Comparison of ENCODE assay signal across 12 cellular contexts in genomic region chr10:74156919-74157289, GRCh38. TPM values are rescaled to one million over a fixed set of nuclear protein-coding genes. Genes with fewer than 3 reads are reported as not detected.
DNase-seq lines count a peak whose midpoint lies in the region; ATAC-seq and TF ChIP-seq lines count a peak whose summit lies in the region.
"Had no signal": no experiment of that assay in that cellular context is flagged by ENCODE, and none has a peak within 500 bp of the region (broad histone marks: within the 10 kb centered on the region; RNA-seq: fewer than 3 reads in every experiment).

No MANE protein-coding gene starts in this region.

- intact Hi-C loops in Right ventricle myocardium superior (cut with DNase I), result no loop called here

- ATAC-seq in Right ventricle myocardium superior (ENCODE audit: poor library complexity) (peak; percentile 80), HG03439 (IDR thresholded peaks at IDR 0.05; ENCODE audit: unreplicated experiment) (no peak), GM21381 (IDR thresholded peaks at IDR 0.05; ENCODE audit: unreplicated experiment) (no peak)

- no peak overlapping the region for H3K4me3 ChIP-seq in right atrium auricular region
- H3K4me3 ChIP-seq in fibroblast of pulmonary artery (replicated peaks; ENCODE audit: low read depth, low read length), result no peak overlapping the region
- H3K4me3 ChIP-seq: pancreas had no signal

- no peaks in the 10 kb centered on the region for H3K9me3 ChIP-seq in right atrium auricular region
- H3K9me3 ChIP-seq: pancreas had no signal

- no peaks in the 10 kb centered on the region for H3K36me3 ChIP-seq in right atrium auricular region
- H3K36me3 ChIP-seq: pancreas had no signal

- TF ChIP-seq CTCF in right atrium auricular region (IDR thresholded peaks at IDR 0.05) (no peak), fibroblast of pulmonary artery (IDR thresholded peaks at IDR 0.05; ENCODE audit: low read length, missing control alignments) (no peak)

- H3K27me3 ChIP-seq in right atrium auricular region, result no peaks in the 10 kb centered on the region
- H3K27me3 ChIP-seq: pancreas had no signal

- H3K4me1 ChIP-seq in right atrium auricular region, result peaks cover 0 to 29% of the 10 kb centered on the region in 2 donors

- peak overlapping the region in 1 of 2 donors; percentile 46 for H3K27ac ChIP-seq in right atrium auricular region
- H3K27ac ChIP-seq: pancreas had no signal

- DNase-seq in Right ventricle myocardium superior, result peak; percentile 69
- DNase-seq in right atrium auricular region (ENCODE audit: low spot score), result no peak
- DNase-seq in NCI-H69 (lab: John Stamatoyannopoulos, UW), result peak; percentile 8
- peak; percentile 66 for DNase-seq in fibroblast of pulmonary artery (ENCODE audit: low read depth)
- no peak for DNase-seq in activated naive CD4-positive, alpha-beta T cell (lab: John Stamatoyannopoulos, UW)
- DNase-seq in NCI-H774 (lab: John Stamatoyannopoulos, UW), result no peak
- DNase-seq: activated CD4-positive, alpha-beta T cell treated with anti-CD3 and anti-CD28 coated beads, Interleukin-2, amount 10 ng/mL, durations not matched to agents 24 days and 14 days; kidney glomerular epithelial cell; NCI-H1105 treated with DMSO at 0.1 percent for 48 hours; pancreas had no signal

RNA-seq across cellular contexts. Expression of gene ADK, which starts 5.9 kb away (rescaled TPM):
- total RNA-seq in Right ventricle myocardium superior (40.6 TPM), right atrium auricular region (10 to 100 TPM; 23.7 to 31.6 TPM)

RNA-seq across cellular contexts. Expression of gene AP3M1, which starts 6.3 kb away (rescaled TPM):
- 27.6 TPM for total RNA-seq in Right ventricle myocardium superior
- total RNA-seq in right atrium auricular region, result 10 to 100 TPM; 20.2 to 27.6 TPM

Comparison
In these comparisons a context has a peak if more than half of its experiments do, and no peak if none do; other contexts are left out.
1. DNase-seq: peak in Right ventricle myocardium superior (single experiment), NCI-H69 (single experiment) and fibroblast of pulmonary artery (single experiment); none in right atrium auricular region (single experiment), activated naive CD4-positive, alpha-beta T cell (0 of 4) and NCI-H774 (single experiment).